8 cellular contexts compared by ENCODE assay signal in genomic region chr1:20507564-20508410, GRCh38. TPM values are rescaled to one million over a fixed set of nuclear protein-coding genes. Genes with fewer than 3 reads are reported as not detected.
DNase-seq lines count a peak whose midpoint lies in the region; ATAC-seq and TF ChIP-seq lines count a peak whose summit lies in the region.

TSS of gene MUL1 (minus strand) at chr1:20508151. CDS start at chr1:20508024, 127 bp downstream.

- intact Hi-C loops in vagina (cut with DNase I): no loop called here

- H3K27ac ChIP-seq in rectal smooth muscle tissue (ENCODE audit: low read depth, low read length) (peak within 1 kb of the TSS; percentile 86), vagina (peak within 1 kb of the TSS; percentile 80)

- TF ChIP-seq POLR2A in vagina (IDR thresholded peaks at IDR 0.05): peak in 1 of 2 donors; percentile 26

- DNase-seq in NCI-H2081 (lab: John Stamatoyannopoulos, UW) (peak; percentile 81 to 92), T-helper 9 cell (peak; percentile 91), astrocyte of the cerebellum (ENCODE audit: low read depth) (peak; percentile 80), hepatic stellate cell (ENCODE audit: low spot score) (peak; percentile 96), vagina (ENCODE audit: extremely low spot score in 2 of 2) (no peak)

- TF ChIP-seq CTCF in astrocyte of the cerebellum (IDR thresholded peaks at IDR 0.05; ENCODE audit: low read depth, low read length, missing control alignments) (no peak), vagina (IDR thresholded peaks at IDR 0.05) (no peak)

- peak; percentile 84 for ATAC-seq in GM18502 (IDR thresholded peaks at IDR 0.05; ENCODE audit: poor library complexity, unreplicated experiment)
- ATAC-seq in HG02981 (IDR thresholded peaks at IDR 0.05; ENCODE audit: unreplicated experiment): peak; percentile 84

- peaks cover 5% of the 10 kb centered on the region for H3K36me3 ChIP-seq in rectal smooth muscle tissue (ENCODE audit: control insufficient read depth, insufficient read depth, low read length)
- H3K36me3 ChIP-seq in vagina: no peaks in the 10 kb centered on the region

- in situ Hi-C loops in astrocyte of the cerebellum (cut with HindIII; ENCODE audit: low sequenced_read_pairs): no loop called here

- H3K9me3 ChIP-seq in vagina: no peaks in the 10 kb centered on the region

- H3K27me3 ChIP-seq in rectal smooth muscle tissue (ENCODE audit: control insufficient read depth, insufficient read depth, low read length): no peaks in the 10 kb centered on the region
- no peaks in the 10 kb centered on the region for H3K27me3 ChIP-seq in vagina

- H3K4me1 ChIP-seq in rectal smooth muscle tissue (ENCODE audit: control insufficient read depth, insufficient read depth, low read length) (peaks cover 5% of the 10 kb centered on the region), vagina (peaks cover 27% of the 10 kb centered on the region)

- H3K9ac ChIP-seq in rectal smooth muscle tissue (ENCODE audit: low read length): peak within 1 kb of the TSS; percentile 64

- H3K4me3 ChIP-seq in astrocyte of the cerebellum (ENCODE audit: low read depth, low read length): peak within 1 kb of the TSS; percentile 95
- peak within 1 kb of the TSS; percentile 99 for H3K4me3 ChIP-seq in rectal smooth muscle tissue (ENCODE audit: low read length)
- peak within 1 kb of the TSS; percentile 90 to 98 for H3K4me3 ChIP-seq in vagina

RNA-seq across cellular contexts. Expression of gene MUL1, which starts in this region (rescaled TPM):
- total RNA-seq in vagina: 19.9 TPM

Comparison
In these comparisons a context has a peak if more than half of its experiments do, and no peak if none do; other contexts are left out.
1. DNase-seq: peak in NCI-H2081 (2 of 2), T-helper 9 cell (single experiment), astrocyte of the cerebellum (single experiment) and hepatic stellate cell (single experiment); none in vagina (0 of 2).
2. Peak in every context shown above with its lines, with median percentiles within 50 percentile points of each other: H3K4me3 ChIP-seq.